In the genomic region with DNA sequence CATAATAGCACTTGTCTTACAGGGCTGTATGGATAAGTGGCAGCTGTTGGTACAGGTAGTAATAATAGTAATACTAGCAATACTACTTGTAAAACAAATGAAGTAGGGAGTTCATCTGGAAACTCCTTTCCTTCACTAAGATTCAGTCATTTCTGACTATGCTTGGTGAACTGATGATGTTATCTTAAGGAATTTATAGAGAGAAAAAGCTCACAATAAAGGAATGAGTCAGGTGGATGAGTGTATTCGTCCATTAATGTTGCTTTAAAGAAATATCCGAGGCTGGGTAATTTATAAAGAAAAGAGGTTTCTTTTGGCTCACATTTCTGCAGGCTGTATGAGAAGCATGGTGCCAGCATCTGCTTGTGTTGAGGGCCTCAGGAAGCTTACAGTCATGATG, we compare ENCODE assay signal across 17 cellular contexts.
"Had no signal": no experiment of that assay in that cellular context is flagged by ENCODE, and none has a peak within 500 bp of the region (broad histone marks: within the 10 kb centered on the region; RNA-seq: fewer than 3 reads in every experiment).

No MANE protein-coding gene starts in this region.

- H3K36me3 ChIP-seq: ascending aorta, lower lobe of right lung, suprapubic skin had no signal

- H3K27me3 Mint-ChIP-seq: activated naive CD8-positive, alpha-beta T cell treated with anti-CD3 and anti-CD28 coated beads, Interleukin-2, amount 50 U/mL, for 24 hours; stimulated activated naive CD8-positive, alpha-beta T cell treated with anti-CD3 and anti-CD28 coated beads, Interleukin-15, Interleukin-2, amounts not matched to agents 100 ng/mL and 50 ng/mL, for 24 hours had no signal

- ATAC-seq: activated naive CD8-positive, alpha-beta T cell treated with anti-CD3 and anti-CD28 coated beads, Interleukin-2, amount 50 U/mL, for 24 hours; lower lobe of right lung had no signal

- H3K4me3 Mint-ChIP-seq: activated naive CD8-positive, alpha-beta T cell treated with anti-CD3 and anti-CD28 coated beads, Interleukin-2, amount 50 U/mL, for 24 hours; endodermal cell; mesothelial cell of epicardium; nephron progenitor cell; stimulated activated naive CD8-positive, alpha-beta T cell treated with anti-CD3 and anti-CD28 coated beads, Interleukin-15, Interleukin-2, amounts not matched to agents 100 ng/mL and 50 ng/mL, for 24 hours; T-helper 2 cell treated with Interferon-gamma antibody and Interleukin-4, amounts not matched to agents 5 μg/mL and 100 μg/mL, for 36 hours had no signal

- H3K4me1 ChIP-seq: lower lobe of right lung, psoas muscle had no signal

- H3K27ac ChIP-seq: ascending aorta, lower lobe of right lung, psoas muscle, suprapubic skin had no signal

- DNase-seq: activated CD4-positive, CD25-positive, alpha-beta regulatory T cell treated with anti-CD3 and anti-CD28 coated beads, Interleukin-2, amount 50 U/mL, for 72 hours; activated naive CD4-positive, alpha-beta T cell treated with Interleukin-2 at 50 U/mL for 16 hours; activated naive CD8-positive, alpha-beta T cell treated with anti-CD3 and anti-CD28 coated beads, Interleukin-2, amount 50 U/mL, for 24 hours; activated T-cell treated with anti-CD3 and anti-CD28 coated beads for 4 hours; dorsolateral prefrontal cortex; endodermal cell; foreskin fibroblast; left cardiac atrium; lower lobe of right lung; nephron progenitor cell; psoas muscle; trophoblast cell had no signal

- H3K9me3 ChIP-seq: ascending aorta, lower lobe of right lung, psoas muscle, suprapubic skin had no signal

- H3K27me3 ChIP-seq: ascending aorta, dorsolateral prefrontal cortex, suprapubic skin had no signal

- H3K9me3 Mint-ChIP-seq: nephron progenitor cell; stimulated activated naive CD8-positive, alpha-beta T cell treated with anti-CD3 and anti-CD28 coated beads, Interleukin-15, Interleukin-2, amounts not matched to agents 100 ng/mL and 50 ng/mL, for 24 hours; T-helper 2 cell treated with Interferon-gamma antibody and Interleukin-4, amounts not matched to agents 5 μg/mL and 100 μg/mL, for 36 hours had no signal

- H3K36me3 Mint-ChIP-seq: mesothelial cell of epicardium had no signal

- H3K27ac Mint-ChIP-seq: activated naive CD8-positive, alpha-beta T cell treated with anti-CD3 and anti-CD28 coated beads, Interleukin-2, amount 50 U/mL, for 24 hours; endodermal cell; mesothelial cell of epicardium; nephron progenitor cell; stimulated activated naive CD8-positive, alpha-beta T cell treated with anti-CD3 and anti-CD28 coated beads, Interleukin-15, Interleukin-2, amounts not matched to agents 100 ng/mL and 50 ng/mL, for 24 hours; T-helper 2 cell treated with Interferon-gamma antibody and Interleukin-4, amounts not matched to agents 5 μg/mL and 100 μg/mL, for 36 hours had no signal

- H3K4me1 Mint-ChIP-seq: activated naive CD8-positive, alpha-beta T cell treated with anti-CD3 and anti-CD28 coated beads, Interleukin-2, amount 50 U/mL, for 24 hours; nephron progenitor cell had no signal

- H3K4me3 ChIP-seq: ascending aorta, dorsolateral prefrontal cortex, lower lobe of right lung, psoas muscle, suprapubic skin had no signal
